In the genomic region with DNA sequence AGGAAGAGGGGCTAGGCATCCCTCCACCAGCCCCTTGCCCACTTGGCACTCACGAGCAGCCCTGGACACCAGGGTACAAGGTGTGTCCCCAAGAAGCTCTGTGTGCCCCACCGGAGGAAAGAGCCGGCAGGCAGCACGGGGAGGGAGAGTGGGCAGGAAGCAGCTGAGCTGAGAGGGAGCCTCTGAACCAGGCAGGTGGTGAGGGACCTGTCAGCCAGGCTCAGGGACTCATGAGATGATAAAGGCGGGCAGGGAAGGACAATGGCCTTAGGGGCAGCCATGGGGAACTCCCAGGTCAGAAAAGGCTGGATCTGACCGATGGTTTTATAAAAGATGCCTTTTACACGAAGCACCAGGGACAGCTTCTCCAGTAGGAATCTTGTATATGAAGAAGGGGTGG, we compare ENCODE assay signal across 34 cellular contexts.
A peak's percentile ranks its signal among the peaks of the same experiment; 100 is the strongest.
DNase-seq lines count a peak whose midpoint lies in the region; ATAC-seq and TF ChIP-seq lines count a peak whose summit lies in the region.
"Had no signal": no experiment of that assay in that cellular context is flagged by ENCODE, and none has a peak within 500 bp of the region (broad histone marks: within the 10 kb centered on the region; RNA-seq: fewer than 3 reads in every experiment).

No MANE protein-coding gene starts in this region.

- H3K36me3 ChIP-seq in WERI-Rb-1 (peaks cover 3% of the 10 kb centered on the region), mesenchymal stem cell (ENCODE audit: control insufficient read depth in 1 of 2, insufficient read depth in 2 of 2, low read depth in 1 of 2, low read length in 2 of 2) (peaks cover 0 to 65% of the 10 kb centered on the region in 2 experiments)
- H3K36me3 ChIP-seq: esophagus squamous epithelium, MG63, Peyer's patch, sigmoid colon, SJCRH30, uterus had no signal

- peak overlapping the region in 1 of 2 experiments; percentile 37 for H2BK12ac ChIP-seq in mesenchymal stem cell (ENCODE audit: low read length in 2 of 2)

- H4K8ac ChIP-seq in mesenchymal stem cell (ENCODE audit: low read length) = no peak overlapping the region

- peak overlapping the region in 1 of 2 experiments; percentile 24 for H3K4ac ChIP-seq in mesenchymal stem cell (ENCODE audit: low read depth in 1 of 2, low read length in 2 of 2)

- WGBS in mesenchymal stem cell = 96% methylated on average over 7 of the region's 7 CpGs

- no peak overlapping the region for H3K4me3 ChIP-seq in WERI-Rb-1 (ENCODE audit: low read depth, low read length)
- H3K4me3 ChIP-seq in mesenchymal stem cell (ENCODE audit: insufficient read depth in 1 of 2, low read depth in 1 of 2, low read length in 2 of 2) = no peak overlapping the region
- H3K4me3 ChIP-seq: A549, esophagus squamous epithelium, MG63, Peyer's patch, sigmoid colon, SJCRH30, testis, uterus had no signal

- no peaks in the 10 kb centered on the region for H3K9me3 Mint-ChIP-seq in type B pancreatic cell
- H3K9me3 Mint-ChIP-seq: activated CD4-positive, alpha-beta T cell treated with anti-CD3 and anti-CD28 coated beads, Interleukin-2, amount 10 ng/mL, durations not matched to agents 24 days and 14 days; activated naive CD8-positive, alpha-beta T cell treated with anti-CD3 and anti-CD28 coated beads for 36 hours; CD8-positive, alpha-beta T cell; neural crest cell had no signal

- peaks cover 68% of the 10 kb centered on the region for H3K4me1 ChIP-seq in mesenchymal stem cell (ENCODE audit: control insufficient read depth, insufficient read depth, low read depth, low read length)
- H3K4me1 ChIP-seq: Peyer's patch, sigmoid colon, uterus had no signal

- H2BK15ac ChIP-seq in mesenchymal stem cell (ENCODE audit: low read depth, poor library complexity, severe bottlenecking) = peak overlapping the region; percentile 63

- H3K27me3 Mint-ChIP-seq in type B pancreatic cell = no peaks in the 10 kb centered on the region
- H3K27me3 Mint-ChIP-seq: activated CD4-positive, alpha-beta T cell treated with anti-CD3 and anti-CD28 coated beads, Interleukin-2, amount 10 ng/mL, durations not matched to agents 24 days and 14 days; activated naive CD8-positive, alpha-beta T cell treated with anti-CD3 and anti-CD28 coated beads for 36 hours; progenitor cell of endocrine pancreas had no signal

- no peak overlapping the region for H2AFZ ChIP-seq in mesenchymal stem cell (ENCODE audit: low read depth, low read length)

- no peak for ATAC-seq in HG03175 (IDR thresholded peaks at IDR 0.05; ENCODE audit: unreplicated experiment)
- ATAC-seq in HG02798 (IDR thresholded peaks at IDR 0.05; ENCODE audit: poor library complexity, unreplicated experiment) = no peak
- no peak for ATAC-seq in HG02870 (IDR thresholded peaks at IDR 0.05; ENCODE audit: unreplicated experiment)
- ATAC-seq: A549; CD8-positive, alpha-beta T cell; stimulated activated naive CD8-positive, alpha-beta T cell treated with anti-CD3 and anti-CD28 coated beads, Interleukin-15, Interleukin-2, amounts not matched to agents 100 U/mL and 50 U/mL, for 24 hours had no signal

- H2BK5ac ChIP-seq in mesenchymal stem cell (ENCODE audit: low read depth, low read length, poor library complexity, severe bottlenecking) = no peak overlapping the region

- H4K91ac ChIP-seq in mesenchymal stem cell (ENCODE audit: low read length) = peak overlapping the region; percentile 23

- H3K18ac ChIP-seq in mesenchymal stem cell (ENCODE audit: low read depth in 1 of 2, low read length in 2 of 2) = peak overlapping the region in 1 of 2 experiments; percentile 89

- no peak overlapping the region for H3K23ac ChIP-seq in mesenchymal stem cell (ENCODE audit: low read length in 2 of 2)

- no peaks in the 10 kb centered on the region for H3K27me3 ChIP-seq in WERI-Rb-1 (ENCODE audit: insufficient read depth, low read depth, severe bottlenecking)
- H3K27me3 ChIP-seq in mesenchymal stem cell (ENCODE audit: control insufficient read depth in 1 of 2, insufficient read depth in 1 of 2, low read length in 2 of 2) = no peaks in the 10 kb centered on the region
- H3K27me3 ChIP-seq: MG63, Peyer's patch, sigmoid colon, SJCRH30, testis, uterus had no signal

- no peak overlapping the region for H2BK120ac ChIP-seq in mesenchymal stem cell (ENCODE audit: low read depth, low read length)

- H3K9me3 ChIP-seq in WERI-Rb-1 (ENCODE audit: severe bottlenecking) (no peaks in the 10 kb centered on the region), mesenchymal stem cell (ENCODE audit: control insufficient read depth, low read length) (no peaks in the 10 kb centered on the region)
- H3K9me3 ChIP-seq: A549, esophagus squamous epithelium, MG63, Peyer's patch, sigmoid colon, SJCRH30, testis, uterus had no signal

- H3K14ac ChIP-seq in mesenchymal stem cell (ENCODE audit: low read length in 2 of 2) = no peak overlapping the region

- peaks cover 38% of the 10 kb centered on the region for H3K79me1 ChIP-seq in mesenchymal stem cell (replicated peaks; ENCODE audit: low read length, poor library complexity, severe bottlenecking)

- peak; percentile 57 for DNase-seq in NCI-H510A treated with DMSO at 0.1 percent for 48 hours (lab: John Stamatoyannopoulos, UW)
- DNase-seq in NCI-H510A (lab: John Stamatoyannopoulos, UW) = no peak
- peak; percentile 61 for DNase-seq in WERI-Rb-1
- no peak for DNase-seq in mesenchymal stem cell
- DNase-seq in type B pancreatic cell (ENCODE audit: extremely low spot score, unreplicated experiment) = no peak
- DNase-seq: activated CD4-positive, alpha-beta T cell treated with anti-CD3 and anti-CD28 coated beads, Interleukin-2, amount 10 ng/mL, durations not matched to agents 24 days and 14 days; activated effector memory CD4-positive, alpha-beta T cell treated with anti-CD3 and anti-CD28 coated beads, Interleukin-2, amount 50 U/mL, for 16 hours; activated naive CD8-positive, alpha-beta T cell treated with anti-CD3 and anti-CD28 coated beads for 36 hours; activated T-cell treated with anti-CD3 and anti-CD28 coated beads, Interleukin-2, amount 50 U/mL, for 1 hour; AML-193; aorta; CD8-positive, alpha-beta T cell; central memory CD4-positive, alpha-beta T cell; esophagus squamous epithelium; foreskin melanocyte; HCEC 1CT; KBM-7; MG63; NCI-H1436 treated with DMSO at 0.1 percent for 48 hours; NCI-H69; Peyer's patch; sigmoid colon; SJCRH30; stimulated activated CD4-positive, alpha-beta T cell treated with anti-CD3 and anti-CD28 coated beads, Interleukin-15, amount 100 ng/mL, for 24 hours; stimulated activated naive CD8-positive, alpha-beta T cell treated with anti-CD3 and anti-CD28 coated beads, Interleukin-15, Interleukin-2, amounts not matched to agents 100 U/mL and 50 U/mL, for 24 hours; T-helper 2 cell; testis; uterus had no signal

- H3K4me3 Mint-ChIP-seq in type B pancreatic cell = no peak overlapping the region
- H3K4me3 Mint-ChIP-seq: activated CD4-positive, alpha-beta T cell treated with anti-CD3 and anti-CD28 coated beads, Interleukin-2, amount 10 ng/mL, durations not matched to agents 24 days and 14 days; activated naive CD8-positive, alpha-beta T cell treated with anti-CD3 and anti-CD28 coated beads for 36 hours; CD8-positive, alpha-beta T cell; neural crest cell had no signal

- H3K27ac ChIP-seq in WERI-Rb-1 (peak overlapping the region; percentile 81), mesenchymal stem cell (ENCODE audit: low read length, poor library complexity, severe bottlenecking) (no peak overlapping the region)
- H3K27ac ChIP-seq: Peyer's patch, sigmoid colon, testis, uterus had no signal

- peak overlapping the region; percentile 67 for H3K27ac Mint-ChIP-seq in type B pancreatic cell
- H3K27ac Mint-ChIP-seq: activated CD4-positive, alpha-beta T cell treated with anti-CD3 and anti-CD28 coated beads, Interleukin-2, amount 10 ng/mL, durations not matched to agents 24 days and 14 days; activated naive CD8-positive, alpha-beta T cell treated with anti-CD3 and anti-CD28 coated beads for 36 hours; CD8-positive, alpha-beta T cell; progenitor cell of endocrine pancreas had no signal

- H3K36me3 Mint-ChIP-seq in type B pancreatic cell = no peaks in the 10 kb centered on the region
- H3K36me3 Mint-ChIP-seq: activated naive CD8-positive, alpha-beta T cell treated with anti-CD3 and anti-CD28 coated beads for 36 hours; CD8-positive, alpha-beta T cell had no signal

- peaks cover 47% of the 10 kb centered on the region for H3K4me1 Mint-ChIP-seq in type B pancreatic cell (ENCODE audit: unreplicated experiment)
- H3K4me1 Mint-ChIP-seq: activated CD4-positive, alpha-beta T cell treated with anti-CD3 and anti-CD28 coated beads, Interleukin-2, amount 10 ng/mL, durations not matched to agents 24 days and 14 days; activated naive CD8-positive, alpha-beta T cell treated with anti-CD3 and anti-CD28 coated beads for 36 hours had no signal

- H3K9ac ChIP-seq in mesenchymal stem cell (ENCODE audit: low read length) = no peak overlapping the region

- TF ChIP-seq CTCF in WERI-Rb-1 (IDR thresholded peaks at IDR 0.05; ENCODE audit: low read depth, low read length) = no peak
- no peak for TF ChIP-seq CTCF in type B pancreatic cell (conservative IDR thresholded peaks at IDR 0.05)

- H2AK5ac ChIP-seq in mesenchymal stem cell (ENCODE audit: low read length, severe bottlenecking) = no peak overlapping the region

- no peak overlapping the region for H3K4me2 ChIP-seq in mesenchymal stem cell (ENCODE audit: low read length, poor library complexity, severe bottlenecking)
- H3K4me2 ChIP-seq: A549 had no signal

Comparison
In these comparisons a context has a peak if more than half of its experiments do, and no peak if none do; other contexts are left out.
1. DNase-seq: peak in NCI-H510A treated with DMSO at 0.1 percent for 48 hours (single experiment) and WERI-Rb-1 (single experiment); none in NCI-H510A (single experiment), mesenchymal stem cell (single experiment) and type B pancreatic cell (single experiment).